In the genomic region with DNA sequence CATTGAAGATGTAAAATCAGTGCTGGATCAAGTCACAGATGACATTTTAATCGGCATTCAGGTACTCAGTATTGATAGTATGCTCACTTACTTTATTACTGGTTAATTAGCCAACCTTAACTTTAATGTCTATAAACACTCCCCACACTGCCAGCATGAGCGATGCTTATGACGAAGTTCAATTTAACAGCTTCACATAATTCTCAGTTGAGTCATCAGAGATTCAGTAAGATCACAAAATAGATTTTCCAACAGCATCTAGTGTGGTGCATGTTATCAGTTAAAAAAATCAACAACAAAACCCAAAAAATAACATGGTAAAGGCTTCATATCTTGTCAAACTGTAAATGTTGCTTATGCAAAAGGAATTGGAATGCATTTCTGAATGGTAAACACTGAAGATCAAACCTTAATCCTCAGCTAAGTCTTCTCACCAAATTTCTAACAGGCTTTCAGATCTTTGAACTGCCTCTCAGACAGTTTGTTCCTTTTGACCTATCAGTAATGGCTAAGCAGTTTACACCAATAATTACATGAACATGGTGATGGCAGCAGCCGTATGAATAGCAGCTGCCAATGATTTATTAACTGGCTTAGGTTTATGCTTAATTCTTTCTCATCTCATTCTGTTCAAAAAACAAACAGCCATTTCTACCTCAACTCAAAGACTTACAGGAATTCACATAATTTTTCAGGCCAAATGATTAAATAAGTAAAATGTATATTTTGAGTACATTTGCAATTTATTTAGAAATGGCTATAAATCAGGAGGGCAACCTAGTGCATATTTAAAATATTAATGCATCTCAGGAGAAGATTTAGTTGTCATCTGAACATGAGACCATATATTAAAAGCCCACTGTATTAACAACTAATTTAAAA, we compare ENCODE assay signal across 8 cellular contexts.
DNase-seq lines count a peak whose midpoint lies in the region; ATAC-seq and TF ChIP-seq lines count a peak whose summit lies in the region.

No MANE protein-coding gene starts in this region.

- peak overlapping the region; percentile 94 for H3K27ac ChIP-seq in Panc1 (ENCODE audit: low read length)

- in situ Hi-C loops in Panc1 (cut with HindIII; ENCODE audit: low pct_unique_long_range_greater_than_20kb, low sequenced_read_pairs) = no loop called here

- H3K9me3 ChIP-seq in Panc1 (ENCODE audit: control insufficient read depth, insufficient read depth, low read depth, low read length) (peaks cover 11% of the 10 kb centered on the region; the same call in 1 of the 2 replicates), skeletal muscle satellite cell (replicated peaks; ENCODE audit: low read length) (no peaks in the 10 kb centered on the region)

- ATAC-seq in Panc1 = peak; percentile 95
- ATAC-seq in esophagus mucosa = peak; percentile 59
- no peak for ATAC-seq in GM18873 (IDR thresholded peaks at IDR 0.05; ENCODE audit: low FRiP score, unreplicated experiment)
- no peak for ATAC-seq in naive thymus-derived CD8-positive, alpha-beta T cell

- POLR2A ChIA-PET in Panc1 (lab: Charles Lee) = interaction anchor here (1.0 kb wide), 1 partner anchor 141 kb away, joined by 3 read pairs; no protein-coding TSS in a partner anchor
- POLR2A ChIA-PET in naive thymus-derived CD8-positive, alpha-beta T cell (lab: Charles Lee) = no interaction called here

- H3K4me1 ChIP-seq in Panc1 (ENCODE audit: control insufficient read depth, insufficient read depth, low read length) (peaks cover 33% of the 10 kb centered on the region), skeletal muscle satellite cell (ENCODE audit: control insufficient read depth, insufficient read depth, low read length) (peaks cover 24% of the 10 kb centered on the region)

- H3K4me3 ChIP-seq in Panc1 (ENCODE audit: low read depth in 2 of 2, low read length in 2 of 2) = no peak overlapping the region
- no peak overlapping the region for H3K4me3 ChIP-seq in skeletal muscle satellite cell (ENCODE audit: low read length)

- peak overlapping the region; percentile 54 for H3K4me2 ChIP-seq in skeletal muscle satellite cell (ENCODE audit: low read length)

- no peaks in the 10 kb centered on the region for H3K27me3 Mint-ChIP-seq in naive thymus-derived CD8-positive, alpha-beta T cell

- peaks cover 3 to 11% (median 11%) of the 10 kb centered on the region in 4 donors for H3K4me1 Mint-ChIP-seq in naive thymus-derived CD8-positive, alpha-beta T cell

- no TSS peak for BruUV-seq in Panc1 (replicated peaks; lab: Mats Ljungman, UMichigan)

- no peaks in the 10 kb centered on the region for H3K9me3 Mint-ChIP-seq in naive thymus-derived CD8-positive, alpha-beta T cell

- peak overlapping the region in 1 of 10 donors; percentile 32 for H3K27ac Mint-ChIP-seq in naive thymus-derived CD8-positive, alpha-beta T cell

- CTCF ChIA-PET in Panc1 (lab: Charles Lee) = interaction anchor here (0.8 to 1.5 kb wide), 2 partner anchors 10 to 143 kb away, joined by 3 to 8 read pairs; no protein-coding TSS in a partner anchor

- intact Hi-C loops in Panc1 (cut with micrococcal nuclease; ENCODE audit: unreplicated experiment) = loop anchor here (5.0 kb wide), 1 partner anchor 76 kb away; no protein-coding TSS in a partner anchor

- no peak overlapping the region for H3K4me3 Mint-ChIP-seq in naive thymus-derived CD8-positive, alpha-beta T cell

- peak overlapping the region; percentile 25 for H3K9ac ChIP-seq in skeletal muscle satellite cell (ENCODE audit: low read depth, low read length)

- TF ChIP-seq CTCF in Panc1 (IDR thresholded peaks at IDR 0.05) = no peak

- H3K27me3 ChIP-seq in Panc1 (ENCODE audit: control insufficient read depth, insufficient read depth, low read length) (no peaks in the 10 kb centered on the region), skeletal muscle satellite cell (ENCODE audit: control insufficient read depth, insufficient read depth, low read length) (no peaks in the 10 kb centered on the region)

- no peaks in the 10 kb centered on the region for H3K36me3 Mint-ChIP-seq in naive thymus-derived CD8-positive, alpha-beta T cell

- H3K36me3 ChIP-seq in Panc1 (ENCODE audit: control insufficient read depth, insufficient read depth, low read length) (no peaks in the 10 kb centered on the region), skeletal muscle satellite cell (ENCODE audit: insufficient read depth, low read length) (no peaks in the 10 kb centered on the region)

- DNase-seq in HCEC 1CT (peak; percentile 83), Panc1 (ENCODE audit: low read depth, low spot score) (no peak)
- DNase-seq in naive thymus-derived CD8-positive, alpha-beta T cell = no peak
- no peak for DNase-seq in activated CD4-positive, alpha-beta T cell treated with anti-CD3 and anti-CD28 coated beads for 1 hour
- DNase-seq in central memory CD4-positive, alpha-beta T cell = no peak

Comparison
In these comparisons a context has a peak if more than half of its experiments do, and no peak if none do; other contexts are left out.
1. ATAC-seq: peak in Panc1 (single experiment) and esophagus mucosa (single experiment); none in GM18873 (single experiment) and naive thymus-derived CD8-positive, alpha-beta T cell (0 of 2).